Comparison of ENCODE assay signal across 21 cellular contexts in genomic region chr13:36359301-36359950, GRCh38. TPM values are rescaled to one million over a fixed set of nuclear protein-coding genes. Genes with fewer than 3 reads are reported as not detected.
DNase-seq lines count a peak whose midpoint lies in the region; ATAC-seq, FAIRE-seq and TF ChIP-seq lines count a peak whose summit lies in the region.
"Had no signal": no experiment of that assay in that cellular context is flagged by ENCODE, and none has a peak within 500 bp of the region (broad histone marks: within the 10 kb centered on the region; RNA-seq: fewer than 3 reads in every experiment).

No MANE protein-coding gene starts in this region.

- no peaks in the 10 kb centered on the region for H3K36me3 Mint-ChIP-seq in CD14-positive monocyte
- H3K36me3 Mint-ChIP-seq in activated CD8-positive, alpha-beta T cell treated with anti-CD3 and anti-CD28 coated beads, Interleukin-2, amount 10 ng/mL, durations not matched to agents 7 days and 5 days (ENCODE audit: low read depth) = no peaks in the 10 kb centered on the region
- H3K36me3 Mint-ChIP-seq: CD8-positive, alpha-beta memory T cell had no signal

- H3K4me3 Mint-ChIP-seq in CD14-positive monocyte = no peak overlapping the region
- no peak overlapping the region for H3K4me3 Mint-ChIP-seq in activated CD8-positive, alpha-beta T cell treated with anti-CD3 and anti-CD28 coated beads, Interleukin-2, amount 10 ng/mL, durations not matched to agents 7 days and 5 days
- H3K4me3 Mint-ChIP-seq: CD8-positive, alpha-beta memory T cell had no signal

- H3K9me3 Mint-ChIP-seq in CD14-positive monocyte = no peaks in the 10 kb centered on the region
- H3K9me3 Mint-ChIP-seq in activated CD8-positive, alpha-beta T cell treated with anti-CD3 and anti-CD28 coated beads, Interleukin-2, amount 10 ng/mL, durations not matched to agents 7 days and 5 days (ENCODE audit: insufficient read depth) = no peaks in the 10 kb centered on the region

- H3K4me3 ChIP-seq in OCI-LY3 (ENCODE audit: low read length) (no peak overlapping the region), esophagus squamous epithelium (no peak overlapping the region), HepG2 (replicated peaks in 1 of 3; ENCODE audit: insufficient read depth in 1 of 3, low read depth in 2 of 3, low read length in 3 of 3) (no peak overlapping the region), sigmoid colon (no peak overlapping the region), psoas muscle (no peak overlapping the region)
- H3K4me3 ChIP-seq: BLaER1, GM12878, GM23248, HAP-1 had no signal

- in situ Hi-C loops in HepG2 (cut with HindIII; ENCODE audit: extremely low pct_ligation_motif_present, low pct_unique_long_range_greater_than_20kb) = no loop called here

- intact Hi-C loops in esophagus squamous epithelium (cut with DNase I) (no loop called here), HepG2 (cut with micrococcal nuclease; ENCODE audit: unreplicated experiment) (no loop called here), sigmoid colon (cut with DNase I) (no loop called here), CD14-positive monocyte (cut with micrococcal nuclease) (no loop called here), psoas muscle (cut with DNase I) (no loop called here)

- H3K4me1 ChIP-seq in OCI-LY3 (ENCODE audit: low read length) = peaks cover 94% of the 10 kb centered on the region
- peaks cover 0 to 10% (median 0%) of the 10 kb centered on the region in 3 donors for H3K4me1 ChIP-seq in esophagus squamous epithelium
- H3K4me1 ChIP-seq in HepG2 (ENCODE audit: insufficient read depth, low read length) = peaks cover 31% of the 10 kb centered on the region
- H3K4me1 ChIP-seq in sigmoid colon = peaks cover 0 to 33% (median 25%) of the 10 kb centered on the region in 4 donors
- H3K4me1 ChIP-seq in psoas muscle = no peaks in the 10 kb centered on the region
- H3K4me1 ChIP-seq: BLaER1 had no signal

- H3K79me2 ChIP-seq in OCI-LY3 (ENCODE audit: low read length) (no peaks in the 10 kb centered on the region), HepG2 (ENCODE audit: insufficient read depth, low read length) (no peaks in the 10 kb centered on the region)

- TF ChIP-seq EP300 in HepG2 (IDR thresholded peaks at IDR 0.05; ENCODE audit: low read depth in 2 of 2, low read length in 2 of 2) = no peak
- no peak for TF ChIP-seq EP300 in HepG2 (CRISPR knock-in tag; IDR thresholded peaks at IDR 0.05; ENCODE audit: borderline replicate concordance)
- no peak for TF ChIP-seq EP300 in sigmoid colon (IDR thresholded peaks at IDR 0.05)

- TF ChIP-seq POLR2A in esophagus squamous epithelium (IDR thresholded peaks at IDR 0.05) (no peak), HepG2 (IDR thresholded peaks at IDR 0.05; ENCODE audit: insufficient read depth in 1 of 2, low read depth in 2 of 2, low read length in 2 of 2) (no peak), sigmoid colon (IDR thresholded peaks at IDR 0.05) (no peak)

- H3K27me3 Mint-ChIP-seq in CD14-positive monocyte (ENCODE audit: low read depth in 3 of 3) = peaks cover 0 to 2% (median 0%) of the 10 kb centered on the region in 3 donors
- H3K27me3 Mint-ChIP-seq in activated CD8-positive, alpha-beta T cell treated with anti-CD3 and anti-CD28 coated beads, Interleukin-2, amount 10 ng/mL, durations not matched to agents 7 days and 5 days (ENCODE audit: low read depth) = peaks cover 4% of the 10 kb centered on the region

- H3K4me2 ChIP-seq in OCI-LY3 (ENCODE audit: low read length) (peak overlapping the region; percentile 74), HepG2 (ENCODE audit: low read depth, low read length) (0 out of 2 replicates have a peak overlapping the region, but pooled peaks have one; percentile 20)
- H3K4me2 ChIP-seq: BLaER1 had no signal

- no peak for TF ChIP-seq RAD21 in HepG2 (CRISPR knock-in tag; IDR thresholded peaks at IDR 0.05)

- no peak overlapping the region for H3K27ac Mint-ChIP-seq in CD14-positive monocyte
- H3K27ac Mint-ChIP-seq in activated CD8-positive, alpha-beta T cell treated with anti-CD3 and anti-CD28 coated beads, Interleukin-2, amount 10 ng/mL, durations not matched to agents 7 days and 5 days = no peak overlapping the region
- H3K27ac Mint-ChIP-seq: CD8-positive, alpha-beta memory T cell had no signal

- TF ChIP-seq CTCF in OCI-LY3 (IDR thresholded peaks at IDR 0.05; ENCODE audit: low read depth, low read length) = no peak
- TF ChIP-seq CTCF in esophagus squamous epithelium (IDR thresholded peaks at IDR 0.05) = no peak
- TF ChIP-seq CTCF in HepG2 (CRISPR knock-in tag; IDR thresholded peaks at IDR 0.05) = no peak
- no peak for TF ChIP-seq CTCF in sigmoid colon (IDR thresholded peaks at IDR 0.05)
- no peak for TF ChIP-seq CTCF in CD14-positive monocyte (IDR thresholded peaks at IDR 0.05)
- TF ChIP-seq CTCF in psoas muscle (IDR thresholded peaks at IDR 0.05) = no peak

- H4K20me1 ChIP-seq in OCI-LY3 (ENCODE audit: insufficient read depth, low read length) (no peaks in the 10 kb centered on the region), HepG2 (ENCODE audit: insufficient read depth, low read length) (no peaks in the 10 kb centered on the region)
- H4K20me1 ChIP-seq: BLaER1 had no signal

- H3K9me3 ChIP-seq in OCI-LY3 (ENCODE audit: insufficient read depth, low read length) = no peaks in the 10 kb centered on the region
- no peaks in the 10 kb centered on the region for H3K9me3 ChIP-seq in esophagus squamous epithelium
- H3K9me3 ChIP-seq in HepG2 (ENCODE audit: low read length) = no peaks in the 10 kb centered on the region
- no peaks in the 10 kb centered on the region for H3K9me3 ChIP-seq in sigmoid colon
- H3K9me3 ChIP-seq in psoas muscle = no peaks in the 10 kb centered on the region
- H3K9me3 ChIP-seq: BLaER1, HAP-1 had no signal

- CTCF ChIA-PET in HepG2 (lab: Yijun Ruan, JAX; ENCODE audit: low intra/inter-chr PET ratio, low total read pairs) = no interaction called here
- CTCF ChIA-PET in activated CD8-positive, alpha-beta T cell treated with anti-CD3 and anti-CD28 coated beads, Interleukin-2, amount 10 ng/mL, durations not matched to agents 7 days and 5 days (lab: Charles Lee) = no interaction called here

- no peak for DNase-seq in esophagus squamous epithelium (lab: John Stamatoyannopoulos, UW)
- DNase-seq in HepG2 (ENCODE audit: low spot score) = peak; percentile 55
- no peak for DNase-seq in sigmoid colon
- DNase-seq in CD14-positive monocyte (ENCODE audit: low spot score) = no peak
- DNase-seq in psoas muscle = no peak
- DNase-seq in activated CD8-positive, alpha-beta T cell treated with anti-CD3 and anti-CD28 coated beads, Interleukin-2, amount 10 ng/mL, durations not matched to agents 7 days and 5 days = no peak
- no peak for DNase-seq in NCI-H2029 treated with DMSO at 0.1 percent for 48 hours (lab: John Stamatoyannopoulos, UW)
- DNase-seq: 8988T; CD8-positive, alpha-beta memory T cell; COR-L47; DMS 273 treated with DMSO at 0.1 percent for 48 hours; DMS53; DND-41; EL; GM23248; IMR-90 had no signal

- H3K27me3 ChIP-seq in OCI-LY3 (ENCODE audit: low read depth, low read length) (no peaks in the 10 kb centered on the region), esophagus squamous epithelium (no peaks in the 10 kb centered on the region), HepG2 (ENCODE audit: control insufficient read depth in 1 of 2, insufficient read depth in 2 of 2, low read length in 2 of 2) (no peaks in the 10 kb centered on the region), sigmoid colon (no peaks in the 10 kb centered on the region), psoas muscle (ENCODE audit: insufficient read depth in 3 of 3, low read length in 2 of 3) (no peaks in the 10 kb centered on the region)
- H3K27me3 ChIP-seq: BLaER1 had no signal

- peaks cover 3% of the 10 kb centered on the region for H3K4me1 Mint-ChIP-seq in CD14-positive monocyte
- no peaks in the 10 kb centered on the region for H3K4me1 Mint-ChIP-seq in activated CD8-positive, alpha-beta T cell treated with anti-CD3 and anti-CD28 coated beads, Interleukin-2, amount 10 ng/mL, durations not matched to agents 7 days and 5 days (ENCODE audit: low read depth)
- H3K4me1 Mint-ChIP-seq: CD8-positive, alpha-beta memory T cell had no signal

- ATAC-seq in HepG2 (peak; percentile 93), psoas muscle (no peak)
- no peak for ATAC-seq in activated CD8-positive, alpha-beta T cell treated with anti-CD3 and anti-CD28 coated beads, Interleukin-2, amount 10 ng/mL, durations not matched to agents 7 days and 5 days
- ATAC-seq: GM12878 had no signal

- H2AFZ ChIP-seq in OCI-LY3 (ENCODE audit: low read depth, low read length) = 0 out of 2 replicates have a peak overlapping the region, but pooled peaks have one; percentile 3
- no peak overlapping the region for H2AFZ ChIP-seq in HepG2 (ENCODE audit: low read length)
- H2AFZ ChIP-seq: GM23248 had no signal

- no peak for FAIRE-seq in HepG2 (lab: Jason Lieb, UNC)
- FAIRE-seq: GM12878 had no signal

- H3K36me3 ChIP-seq in OCI-LY3 (replicated peaks; ENCODE audit: low read depth, low read length) (no peaks in the 10 kb centered on the region), esophagus squamous epithelium (no peaks in the 10 kb centered on the region), HepG2 (replicated peaks in 1 of 2; ENCODE audit: control insufficient read depth in 1 of 2, insufficient read depth in 2 of 2, low read length in 2 of 2) (no peaks in the 10 kb centered on the region), sigmoid colon (no peaks in the 10 kb centered on the region), psoas muscle (ENCODE audit: insufficient read depth in 1 of 2, low read depth in 1 of 2) (no peaks in the 10 kb centered on the region)
- H3K36me3 ChIP-seq: BLaER1, HAP-1 had no signal

- POLR2A ChIA-PET in HepG2 (lab: Yijun Ruan, JAX) = interaction anchor here (0.6 kb wide), 1 partner anchor 13 kb away, joined by 3 read pairs; the partner anchor contains the start of gene SPART
- POLR2A ChIA-PET in activated CD8-positive, alpha-beta T cell treated with anti-CD3 and anti-CD28 coated beads, Interleukin-2, amount 10 ng/mL, durations not matched to agents 7 days and 5 days (lab: Charles Lee) = no interaction called here

- no TSS peak for BruUV-seq in HepG2 (replicated peaks; lab: Mats Ljungman, UMichigan)

- 78 to 82% methylated on average over 1 of the region's 1 CpG for WGBS in esophagus squamous epithelium, 2 donors
- WGBS in HepG2 (ENCODE audit: low lambda C conversion rate) = 22% methylated on average over 1 of the region's 1 CpG
- whole genome bisulfite sequencing in sigmoid colon, 2 donors = 33 to 86% methylated on average over 1 of the region's 1 CpG
- 26 to 65% (median 31%) methylated on average over 1 of the region's 1 CpG for WGBS in psoas muscle, 3 donors

- peak overlapping the region; percentile 82 for H3K27ac ChIP-seq in OCI-LY3 (ENCODE audit: low read length)
- H3K27ac ChIP-seq in esophagus squamous epithelium = peak overlapping the region in 3 of 4 donors; percentile 4 to 63 (median 44)
- peak overlapping the region; percentile 11 for H3K27ac ChIP-seq in HepG2 (ENCODE audit: extremely low read length, insufficient read depth, low read length)
- H3K27ac ChIP-seq in sigmoid colon = peak overlapping the region in 3 of 4 donors; percentile 56 to 68 (median 67)
- H3K27ac ChIP-seq in psoas muscle = no peak overlapping the region
- H3K27ac ChIP-seq: BLaER1, GM23248, HL-60 had no signal

- H3K9ac ChIP-seq in OCI-LY3 (ENCODE audit: low read length) (peak overlapping the region; percentile 52), HepG2 (ENCODE audit: insufficient read depth, low read depth, low read length) (no peak overlapping the region)
- H3K9ac ChIP-seq: BLaER1, GM23248 had no signal

RNA-seq across cellular contexts. Expression of gene SPART, which starts 13.2 kb away (rescaled TPM):
- 10 to 100 TPM; 14.9 to 60.3 (median 36.0) TPM for total RNA-seq in esophagus squamous epithelium
- total RNA-seq in HepG2 (2016; rRNA removed; fragmentation: Illumina TruSeq; extraction: Trizol) = 28.8 and 48.6 TPM in 2 replicates
- 3.5 and 4.4 TPM in 2 replicates for total RNA-seq in HepG2 (2016; cell fraction: cytosol; rRNA removed; fragmentation: Illumina TruSeq; extraction: Trizol; ENCODE audit: low read depth)
- total RNA-seq in HepG2 (2016; cell fraction: insoluble cytoplasmic fraction; rRNA removed; fragmentation: Illumina TruSeq; extraction: Trizol) = 29.4 and 52.4 TPM in 2 replicates
- 9.5 and 10.5 TPM in 2 replicates for total RNA-seq in HepG2 (2016; cell fraction: membrane; rRNA removed; fragmentation: Illumina TruSeq; extraction: Trizol)
- 12.3 and 19.0 TPM in 2 replicates for total RNA-seq in HepG2 (2016; cell fraction: nucleus; rRNA removed; fragmentation: Illumina TruSeq; extraction: Trizol)
- 7.4 and 8.9 TPM in 2 replicates for polyA plus RNA-seq in HepG2 (2011; rRNA removed)
- 7.4 and 10.6 TPM in 2 replicates for polyA plus RNA-seq in HepG2 (2011; cell fraction: cytosol; rRNA removed)
- polyA plus RNA-seq in HepG2 (2011; cell fraction: nucleus; rRNA removed) = 6.5 and 8.0 TPM in 2 replicates
- 11.6 and 15.3 TPM in 2 replicates for polyA plus RNA-seq in HepG2 (2012)
- polyA plus RNA-seq in HepG2 (2016; cell fraction: cytosol; fragmentation: Illumina TruSeq; extraction: Trizol; ENCODE audit: low read depth) = 0.89 and 1.4 TPM in 2 replicates
- polyA plus RNA-seq in HepG2 (2016; cell fraction: insoluble cytoplasmic fraction; fragmentation: Illumina TruSeq; extraction: Trizol; ENCODE audit: low read depth) = 43.6 and 44.6 TPM in 2 replicates
- polyA plus RNA-seq in HepG2 (2016; cell fraction: membrane; fragmentation: Illumina TruSeq; extraction: Trizol; ENCODE audit: low read depth) = 3.1 and 4.3 TPM in 2 replicates
- polyA plus RNA-seq in HepG2 (2016; cell fraction: nucleus; fragmentation: Illumina TruSeq; extraction: Trizol; ENCODE audit: insufficient read depth, low read depth) = 22.8 and 31.5 TPM in 2 replicates
- 2.5 and 17.4 TPM in 2 replicates for polyA minus RNA-seq in HepG2 (2011; rRNA and poly(A)+ RNA removed; ENCODE audit: low replicate concordance)
- polyA minus RNA-seq in HepG2 (2011; cell fraction: cytosol; rRNA and poly(A)+ RNA removed) = 11.7 and 15.1 TPM in 2 replicates
- 7.7 and 10.9 TPM in 2 replicates for polyA minus RNA-seq in HepG2 (2011; cell fraction: nucleus; rRNA and poly(A)+ RNA removed)
- total RNA-seq in sigmoid colon = 10 to 100 TPM; 83.2 to 99.9 (median 90.9) TPM
- polyA plus RNA-seq in sigmoid colon = 10 to 100 TPM in 2 of 3 donors, 1 to 10 TPM in 1; 4.6 to 13.8 (median 10.1) TPM
- polyA plus RNA-seq in CD14-positive monocyte = 10 to 100 TPM; 29.8 to 37.0 TPM
- total RNA-seq in psoas muscle = 10 to 100 TPM; 41.0 to 51.3 (median 45.4) TPM
- polyA plus RNA-seq in psoas muscle = 100 to 1,000 TPM in 1 of 3 donors, 10 to 100 TPM in 2; 29.2 to 103 (median 35.3) TPM
- total RNA-seq in activated CD8-positive, alpha-beta T cell treated with anti-CD3 and anti-CD28 coated beads, Interleukin-2, amount 10 ng/mL, durations not matched to agents 7 days and 5 days = 10 to 100 TPM; 16.3 to 16.6 TPM
